Comparison of ENCODE assay signal across 1 cellular context in genomic region chr11:62841361-62842170, GRCh38.
TF ChIP-seq lines count a peak whose summit lies in the region.

No MANE protein-coding gene starts in this region.

TF ChIP-seq in K562, 482 proteins besides CTCF, POLR2A, EP300 and RAD21 (continued from another document and continues in another):
- TF ChIP-seq MLLT1 (IDR thresholded peaks at IDR 0.05) (peak; percentile 99 to 100), ZBTB12 (CRISPR knock-in tag; IDR thresholded peaks at IDR 0.05) (peak; percentile 79), ZNF212 (CRISPR knock-in tag; IDR thresholded peaks at IDR 0.05) (peak; percentile 99), IRF1 (CRISPR knock-in tag; IDR thresholded peaks at IDR 0.05; ENCODE audit: borderline replicate concordance) (peak; percentile 90), CSDE1 (IDR thresholded peaks at IDR 0.05) (peak in 1 of 2 experiments; percentile 100; a peak in 2 of 4 replicates), ZBTB34 (CRISPR knock-in tag; IDR thresholded peaks at IDR 0.05) (peak; percentile 82), HES1 (IDR thresholded peaks at IDR 0.05; ENCODE audit: low read depth) (peak; percentile 73), E2F8 (IDR thresholded peaks at IDR 0.05; ENCODE audit: low read depth, partially characterized antibody) (peak; percentile 75), ZNF644 (tag; IDR thresholded peaks at IDR 0.05; ENCODE audit: low read depth) (peak; percentile 51; the same call in 1 of the 2 replicates), PTTG1 (tag; IDR thresholded peaks at IDR 0.05; ENCODE audit: low read depth) (peak; percentile 73), ZNF696 (CRISPR knock-in tag; conservative IDR thresholded peaks at IDR 0.05) (peak; percentile 100), ZNF124 (CRISPR knock-in tag; IDR thresholded peaks at IDR 0.05) (no peak; the same call in 1 of the 2 replicates), ZNF668 (CRISPR knock-in tag; IDR thresholded peaks at IDR 0.05) (peak; percentile 89), ZBED1 (IDR thresholded peaks at IDR 0.05) (peak; percentile 100), NONO (IDR thresholded peaks at IDR 0.05; ENCODE audit: low read depth in 2 of 2, low read length in 1 of 2) (peak; percentile 86 to 97), BACH1 (tag; IDR thresholded peaks at IDR 0.05) (peak; percentile 83), ZNF311 (CRISPR knock-in tag; IDR thresholded peaks at IDR 0.05) (no peak; the same call in 1 of the 2 replicates), XRCC3 (IDR thresholded peaks at IDR 0.05) (no peak; the same call in 1 of the 2 replicates), ZNF384 (IDR thresholded peaks at IDR 0.05; ENCODE audit: low read depth, low read length) (0 out of 2 replicates have a peak, but pooled peaks have one; percentile 5), SREBF1 (IDR thresholded peaks at IDR 0.05; ENCODE audit: borderline replicate concordance, low read depth, low read length) (no peak), POLR2H (tag; IDR thresholded peaks at IDR 0.05; ENCODE audit: low read depth) (peak; percentile 100), ZNF398 (CRISPR knock-in tag; IDR thresholded peaks at IDR 0.05) (peak; percentile 71; the same call in 1 of the 2 replicates), ZNF140 (CRISPR knock-in tag; IDR thresholded peaks at IDR 0.05) (0 out of 2 replicates have a peak, but pooled peaks have one; percentile 12), HMBOX1 (IDR thresholded peaks at IDR 0.05) (peak; percentile 90), MAX (CRISPR knock-in tag; IDR thresholded peaks at IDR 0.05) (peak; percentile 38; the same call in 1 of the 2 replicates), HDAC3 (IDR thresholded peaks at IDR 0.05; ENCODE audit: borderline replicate concordance, partially characterized antibody) (peak; percentile 88), CBX1 (IDR thresholded peaks at IDR 0.05; ENCODE audit: low read depth) (peak; percentile 100), FUS (optimal IDR thresholded peaks at IDR 0.05; ENCODE audit: low read depth, low read length) (no peak), WHSC1 (IDR thresholded peaks at IDR 0.05; ENCODE audit: low read length) (no peak), ZNF830 (CRISPR knock-in tag; IDR thresholded peaks at IDR 0.05) (peak; percentile 100), ZC3H11A (IDR thresholded peaks at IDR 0.05; ENCODE audit: low read depth, low read length) (0 out of 2 replicates have a peak, but pooled peaks have one; percentile 11), ZNF444 (CRISPR knock-in tag; IDR thresholded peaks at IDR 0.05) (peak; percentile 99), STAT5A (IDR thresholded peaks at IDR 0.05; ENCODE audit: borderline replicate concordance, low read length) (peak; percentile 75), HCFC1 (IDR thresholded peaks at IDR 0.05; ENCODE audit: low read depth, low read length) (peak; percentile 78), ZNF41 (CRISPR knock-in tag; conservative IDR thresholded peaks at IDR 0.05) (peak; percentile 97), USF2 (CRISPR knock-in tag; IDR thresholded peaks at IDR 0.05) (no peak), HIVEP1 (CRISPR knock-in tag; IDR thresholded peaks at IDR 0.05) (peak; percentile 93), KDM1A (IDR thresholded peaks at IDR 0.05) (peak; percentile 74 to 84)
